ENCODE assay signal across 23 cellular contexts in the genomic region with DNA sequence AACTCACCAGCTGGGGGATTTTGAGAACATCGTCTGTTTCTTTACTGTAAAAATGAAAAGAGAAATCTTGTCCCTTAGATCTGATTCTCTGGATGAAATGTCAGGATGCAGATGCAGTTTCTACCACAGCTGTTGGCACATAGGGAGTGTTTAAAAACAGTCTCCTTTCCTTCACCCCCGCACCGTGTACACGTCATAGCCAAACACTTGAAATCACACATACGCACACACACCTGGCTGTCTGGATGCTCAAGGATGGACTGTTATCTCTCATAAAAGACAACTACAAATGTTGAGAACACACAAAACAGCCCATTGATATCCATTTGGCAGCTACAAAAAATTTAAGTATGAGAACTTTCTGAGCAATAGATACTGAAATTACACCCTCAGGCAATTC.
DNase-seq lines count a peak whose midpoint lies in the region; ATAC-seq and TF ChIP-seq lines count a peak whose summit lies in the region.
"Had no signal": no experiment of that assay in that cellular context is flagged by ENCODE, and none has a peak within 500 bp of the region (broad histone marks: within the 10 kb centered on the region; RNA-seq: fewer than 3 reads in every experiment).

No MANE protein-coding gene starts in this region.

- no peak overlapping the region for H3K4me3 Mint-ChIP-seq in GM23338
- H3K4me3 Mint-ChIP-seq: CD4-positive, alpha-beta T cell had no signal

- ATAC-seq in GM23338 (no peak), GM21390 (IDR thresholded peaks at IDR 0.05; ENCODE audit: unreplicated experiment) (no peak)
- ATAC-seq: PC-3 had no signal

- H3K4me3 ChIP-seq in GM23338 (no peak overlapping the region), transverse colon (no peak overlapping the region)
- H3K4me3 ChIP-seq: HAP-1, MG63, SJSA1 had no signal

- no peaks in the 10 kb centered on the region for H3K79me2 ChIP-seq in GM23338 (replicated peaks; ENCODE audit: insufficient read depth)

- H4K20me1 ChIP-seq in GM23338 (replicated peaks; ENCODE audit: insufficient read depth) = no peaks in the 10 kb centered on the region

- intact Hi-C loops in posterior vena cava (cut with DNase I) = no loop called here
- intact Hi-C loops in transverse colon (cut with DNase I; ENCODE audit: low total_unique reads) = no loop called here

- peak overlapping the region; percentile 59; the same call in 1 of the 2 replicates for H3K4me2 ChIP-seq in GM23338

- in situ Hi-C loops in transverse colon (cut with MboI; ENCODE audit: low pct_ligation_motif_present in 1 of 4, low pct_unique_long_range_greater_than_20kb in 1 of 4, low sequenced_read_pairs in 3 of 4) = no loop called here

- H3K4me1 ChIP-seq in GM23338 (ENCODE audit: insufficient read depth) (peaks cover 28% of the 10 kb centered on the region), transverse colon (peaks cover 0 to 4% (median 0%) of the 10 kb centered on the region in 4 donors)
- H3K4me1 ChIP-seq: BE2C, HAP-1, SJSA1 had no signal

- TF ChIP-seq POLR2A in transverse colon (IDR thresholded peaks at IDR 0.05) = no peak

- no peak for TF ChIP-seq EP300 in transverse colon (IDR thresholded peaks at IDR 0.05; ENCODE audit: low read depth)

- H3F3A ChIP-seq in GM23338 (replicated peaks; ENCODE audit: low read depth) = no peaks in the 10 kb centered on the region

- H3K27me3 Mint-ChIP-seq in GM23338 (ENCODE audit: insufficient read depth, low read depth, poor library complexity) = peaks cover 6% of the 10 kb centered on the region

- no peaks in the 10 kb centered on the region for H3K9me3 ChIP-seq in transverse colon
- H3K9me3 ChIP-seq: BE2C, HAP-1, MG63, SJSA1 had no signal

- H3K4me1 Mint-ChIP-seq in GM23338 = peaks cover 55% of the 10 kb centered on the region

- H2AFZ ChIP-seq in GM23338 = 0 out of 2 replicates have a peak overlapping the region, but pooled peaks have one; percentile 24

- 0 out of 2 replicates have a peak, but pooled peaks cover 3% of the 10 kb centered on the region for H3K27me3 ChIP-seq in GM23338 (ENCODE audit: insufficient read depth)
- no peaks in the 10 kb centered on the region for H3K27me3 ChIP-seq in transverse colon
- H3K27me3 ChIP-seq: BE2C, MG63, SJSA1 had no signal

- DNase-seq in NCI-H2171 treated with DMSO at 0.1 percent for 48 hours (lab: John Stamatoyannopoulos, UW) (peak; percentile 17), NCI-H2171 (lab: John Stamatoyannopoulos, UW) (no peak), GM23338 (ENCODE audit: low spot score) (no peak), NCI-H510A (lab: John Stamatoyannopoulos, UW) (peak; percentile 45), SHP77 treated with DMSO at 0.1 percent for 48 hours (lab: John Stamatoyannopoulos, UW) (peak; percentile 72), posterior vena cava (ENCODE audit: low spot score) (no peak), transverse colon (no peak)
- DNase-seq: 8988T; BE2C; Calu3; CD4-positive, alpha-beta T cell; IMR-90; Karpas-422; MG63; NCI-H1105 treated with DMSO at 0.1 percent for 48 hours; NCI-H187 treated with DMSO at 0.1 percent for 48 hours; NCI-H446 treated with DMSO at 0.1 percent for 48 hours; PC-3; SW 1271 had no signal

- no peaks in the 10 kb centered on the region for H3K9me3 Mint-ChIP-seq in GM23338
- H3K9me3 Mint-ChIP-seq: CD4-positive, alpha-beta T cell had no signal

- TF ChIP-seq CTCF in GM23338 (conservative IDR thresholded peaks at IDR 0.05; ENCODE audit: low read depth in 2 of 2) (no peak), transverse colon (IDR thresholded peaks at IDR 0.05) (no peak)

- no peak overlapping the region for H3K27ac Mint-ChIP-seq in GM23338
- H3K27ac Mint-ChIP-seq: CD4-positive, alpha-beta T cell had no signal

- H3K9me2 ChIP-seq in GM23338 (ENCODE audit: insufficient read depth) = no peaks in the 10 kb centered on the region

- 69 to 80% methylated on average over 3 to 5 of the region's 5 CpGs for WGBS in transverse colon (ENCODE audit: low coverage in 1 of 2), 2 donors

- H3K36me3 Mint-ChIP-seq in GM23338 (ENCODE audit: low read depth) = no peaks in the 10 kb centered on the region

- H3K27ac ChIP-seq in GM23338 (ENCODE audit: low read depth) (no peak overlapping the region), transverse colon (no peak overlapping the region)
- H3K27ac ChIP-seq: RWPE1, SJSA1 had no signal

- H3K36me3 ChIP-seq in GM23338 (ENCODE audit: insufficient read depth) (no peaks in the 10 kb centered on the region), transverse colon (no peaks in the 10 kb centered on the region)
- H3K36me3 ChIP-seq: BE2C, HAP-1, MG63, SJSA1 had no signal

TF ChIP-seq in GM23338, 12 proteins besides CTCF, POLR2A, EP300 and RAD21:
- TF ChIP-seq EZH2 (IDR thresholded peaks at IDR 0.05; ENCODE audit: low read depth, unreplicated experiment) (no peak), EZH2phosphoT487 (IDR thresholded peaks at IDR 0.05; ENCODE audit: unreplicated experiment) (no peak)
- TF ChIP-seq, protein P1, sequence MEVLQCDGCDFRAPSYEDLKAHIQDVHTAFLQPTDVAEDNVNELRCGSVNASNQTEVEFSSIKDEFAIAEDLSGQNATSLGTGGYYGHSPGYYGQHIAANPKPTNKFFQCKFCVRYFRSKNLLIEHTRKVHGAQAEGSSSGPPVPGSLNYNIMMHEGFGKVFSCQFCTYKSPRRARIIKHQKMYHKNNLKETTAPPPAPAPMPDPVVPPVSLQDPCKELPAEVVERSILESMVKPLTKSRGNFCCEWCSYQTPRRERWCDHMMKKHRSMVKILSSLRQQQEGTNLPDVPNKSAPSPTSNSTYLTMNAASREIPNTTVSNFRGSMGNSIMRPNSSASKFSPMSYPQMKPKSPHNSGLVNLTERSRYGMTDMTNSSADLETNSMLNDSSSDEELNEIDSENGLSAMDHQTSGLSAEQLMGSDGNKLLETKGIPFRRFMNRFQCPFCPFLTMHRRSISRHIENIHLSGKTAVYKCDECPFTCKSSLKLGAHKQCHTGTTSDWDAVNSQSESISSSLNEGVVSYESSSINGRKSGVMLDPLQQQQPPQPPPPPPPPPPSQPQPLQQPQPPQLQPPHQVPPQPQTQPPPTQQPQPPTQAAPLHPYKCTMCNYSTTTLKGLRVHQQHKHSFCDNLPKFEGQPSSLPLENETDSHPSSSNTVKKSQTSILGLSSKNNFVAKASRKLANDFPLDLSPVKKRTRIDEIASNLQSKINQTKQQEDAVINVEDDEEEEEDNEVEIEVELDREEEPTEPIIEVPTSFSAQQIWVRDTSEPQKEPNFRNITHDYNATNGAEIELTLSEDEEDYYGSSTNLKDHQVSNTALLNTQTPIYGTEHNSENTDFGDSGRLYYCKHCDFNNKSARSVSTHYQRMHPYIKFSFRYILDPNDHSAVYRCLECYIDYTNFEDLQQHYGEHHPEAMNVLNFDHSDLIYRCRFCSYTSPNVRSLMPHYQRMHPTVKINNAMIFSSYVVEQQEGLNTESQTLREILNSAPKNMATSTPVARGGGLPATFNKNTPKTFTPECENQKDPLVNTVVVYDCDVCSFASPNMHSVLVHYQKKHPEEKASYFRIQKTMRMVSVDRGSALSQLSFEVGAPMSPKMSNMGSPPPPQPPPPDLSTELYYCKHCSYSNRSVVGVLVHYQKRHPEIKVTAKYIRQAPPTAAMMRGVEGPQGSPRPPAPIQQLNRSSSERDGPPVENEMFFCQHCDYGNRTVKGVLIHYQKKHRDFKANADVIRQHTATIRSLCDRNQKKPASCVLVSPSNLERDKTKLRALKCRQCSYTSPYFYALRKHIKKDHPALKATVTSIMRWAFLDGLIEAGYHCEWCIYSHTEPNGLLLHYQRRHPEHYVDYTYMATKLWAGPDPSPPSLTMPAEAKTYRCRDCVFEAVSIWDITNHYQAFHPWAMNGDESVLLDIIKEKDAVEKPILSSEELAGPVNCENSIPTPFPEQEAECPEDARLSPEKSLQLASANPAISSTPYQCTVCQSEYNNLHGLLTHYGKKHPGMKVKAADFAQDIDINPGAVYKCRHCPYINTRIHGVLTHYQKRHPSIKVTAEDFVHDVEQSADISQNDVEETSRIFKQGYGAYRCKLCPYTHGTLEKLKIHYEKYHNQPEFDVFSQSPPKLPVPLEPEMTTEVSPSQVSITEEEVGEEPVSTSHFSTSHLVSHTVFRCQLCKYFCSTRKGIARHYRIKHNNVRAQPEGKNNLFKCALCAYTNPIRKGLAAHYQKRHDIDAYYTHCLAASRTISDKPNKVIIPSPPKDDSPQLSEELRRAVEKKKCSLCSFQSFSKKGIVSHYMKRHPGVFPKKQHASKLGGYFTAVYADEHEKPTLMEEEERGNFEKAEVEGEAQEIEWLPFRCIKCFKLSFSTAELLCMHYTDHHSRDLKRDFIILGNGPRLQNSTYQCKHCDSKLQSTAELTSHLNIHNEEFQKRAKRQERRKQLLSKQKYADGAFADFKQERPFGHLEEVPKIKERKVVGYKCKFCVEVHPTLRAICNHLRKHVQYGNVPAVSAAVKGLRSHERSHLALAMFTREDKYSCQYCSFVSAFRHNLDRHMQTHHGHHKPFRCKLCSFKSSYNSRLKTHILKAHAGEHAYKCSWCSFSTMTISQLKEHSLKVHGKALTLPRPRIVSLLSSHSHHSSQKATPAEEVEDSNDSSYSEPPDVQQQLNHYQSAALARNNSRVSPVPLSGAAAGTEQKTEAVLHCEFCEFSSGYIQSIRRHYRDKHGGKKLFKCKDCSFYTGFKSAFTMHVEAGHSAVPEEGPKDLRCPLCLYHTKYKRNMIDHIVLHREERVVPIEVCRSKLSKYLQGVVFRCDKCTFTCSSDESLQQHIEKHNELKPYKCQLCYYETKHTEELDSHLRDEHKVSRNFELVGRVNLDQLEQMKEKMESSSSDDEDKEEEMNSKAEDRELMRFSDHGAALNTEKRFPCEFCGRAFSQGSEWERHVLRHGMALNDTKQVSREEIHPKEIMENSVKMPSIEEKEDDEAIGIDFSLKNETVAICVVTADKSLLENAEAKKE (CRISPR knock-in tag; IDR thresholded peaks at IDR 0.05) = no peak

Comparison
In these comparisons a context has a peak if more than half of its experiments do, and no peak if none do; other contexts are left out.
1. DNase-seq: peak in NCI-H2171 treated with DMSO at 0.1 percent for 48 hours (single experiment), NCI-H510A (single experiment) and SHP77 treated with DMSO at 0.1 percent for 48 hours (single experiment); none in NCI-H2171 (single experiment), GM23338 (single experiment), posterior vena cava (single experiment) and transverse colon (single experiment).